In genomic region chr5:59139695-59140094, GRCh38 we compare ENCODE assay signal across 1 cellular context.
A peak's percentile ranks its signal among the peaks of the same experiment; 100 is the strongest.
TF ChIP-seq lines count a peak whose summit lies in the region.

No MANE protein-coding gene starts in this region.

TF ChIP-seq in GM12878, 131 proteins besides CTCF, POLR2A, EP300 and RAD21 (continued from another document and continues in another):
- no peak for TF ChIP-seq ZNF207 (IDR thresholded peaks at IDR 0.05; ENCODE audit: borderline replicate concordance)
- no peak for TF ChIP-seq CBX3 (IDR thresholded peaks at IDR 0.05; ENCODE audit: borderline replicate concordance, low read depth)
- no peak for TF ChIP-seq BCLAF1 (IDR thresholded peaks at IDR 0.05)
- no peak for TF ChIP-seq JUND (IDR thresholded peaks at IDR 0.05; ENCODE audit: low read depth, low read length)
- TF ChIP-seq IKZF1 (conservative IDR thresholded peaks at IDR 0.05), result 0 out of 2 replicates have a peak, but pooled peaks have one; percentile 44
- TF ChIP-seq FOXM1 (IDR thresholded peaks at IDR 0.05; ENCODE audit: low read depth, low read length), result peak; percentile 66
- TF ChIP-seq ESRRA (IDR thresholded peaks at IDR 0.05; ENCODE audit: low read length), result no peak
- no peak for TF ChIP-seq CEBPZ (IDR thresholded peaks at IDR 0.05; ENCODE audit: low read depth, low read length)
- no peak for TF ChIP-seq RB1 (IDR thresholded peaks at IDR 0.05; ENCODE audit: borderline replicate concordance)
- no peak for TF ChIP-seq E2F4 (IDR thresholded peaks at IDR 0.05; ENCODE audit: low read depth, low read length)
- no peak for TF ChIP-seq PML (IDR thresholded peaks at IDR 0.05; ENCODE audit: low read length)
- no peak for TF ChIP-seq IRF3 (IDR thresholded peaks at IDR 0.05)
- TF ChIP-seq TCF12 (IDR thresholded peaks at IDR 0.05; ENCODE audit: low read depth, low read length), result no peak
- TF ChIP-seq ZNF592 (IDR thresholded peaks at IDR 0.05), result no peak
- no peak for TF ChIP-seq EED (IDR thresholded peaks at IDR 0.05; ENCODE audit: low read depth)
- no peak for TF ChIP-seq NR2F1 (conservative IDR thresholded peaks at IDR 0.05)
- no peak for TF ChIP-seq FOS (IDR thresholded peaks at IDR 0.05; ENCODE audit: borderline replicate concordance, extremely low read depth, insufficient read length)
- TF ChIP-seq GABPA (IDR thresholded peaks at IDR 0.05; ENCODE audit: low read depth), result no peak
- TF ChIP-seq ASH2L (IDR thresholded peaks at IDR 0.05; ENCODE audit: borderline replicate concordance, low read depth), result no peak
- TF ChIP-seq GATAD2B (conservative IDR thresholded peaks at IDR 0.05; ENCODE audit: low read depth), result no peak
- no peak for TF ChIP-seq SUZ12 (IDR thresholded peaks at IDR 0.05; ENCODE audit: unreplicated experiment)
- 0 out of 2 replicates have a peak, but pooled peaks have one; percentile 28 for TF ChIP-seq CBX5 (IDR thresholded peaks at IDR 0.05; ENCODE audit: low read depth)
- no peak for TF ChIP-seq E4F1 (IDR thresholded peaks at IDR 0.05; ENCODE audit: borderline replicate concordance, partially characterized antibody)
- TF ChIP-seq YBX1 (IDR thresholded peaks at IDR 0.05), result no peak
- TF ChIP-seq MTA3 (IDR thresholded peaks at IDR 0.05; ENCODE audit: borderline replicate concordance, low read length), result no peak; the same call in 1 of the 2 replicates
- no peak for TF ChIP-seq HCFC1 (IDR thresholded peaks at IDR 0.05; ENCODE audit: low read length)
- TF ChIP-seq PKNOX1 (IDR thresholded peaks at IDR 0.05), result no peak
- TF ChIP-seq IKZF2 (IDR thresholded peaks at IDR 0.05), result peak in 1 of 2 experiments; percentile 28; a peak in 1 of 4 replicates
- no peak for TF ChIP-seq HSF1 (IDR thresholded peaks at IDR 0.05; ENCODE audit: low read depth, low read length)
- TF ChIP-seq BRCA1 (IDR thresholded peaks at IDR 0.05; ENCODE audit: low read depth, low read length), result no peak
- TF ChIP-seq MYB (IDR thresholded peaks at IDR 0.05; ENCODE audit: borderline replicate concordance, low read depth, low read length), result no peak
- no peak for TF ChIP-seq SRF (IDR thresholded peaks at IDR 0.05; ENCODE audit: low read depth in 2 of 2, low read length in 2 of 2)
- TF ChIP-seq ZZZ3 (IDR thresholded peaks at IDR 0.05; ENCODE audit: control insufficient read depth, insufficient read length, low read depth), result no peak
- peak; percentile 80 for TF ChIP-seq SPI1 (IDR thresholded peaks at IDR 0.05; ENCODE audit: borderline replicate concordance, insufficient read depth, low read depth, low read length)
- no peak for TF ChIP-seq TCF7 (IDR thresholded peaks at IDR 0.05; ENCODE audit: borderline replicate concordance)
- TF ChIP-seq PRDM15 (CRISPR knock-in tag; IDR thresholded peaks at IDR 0.05), result no peak
- TF ChIP-seq SMAD1 (IDR thresholded peaks at IDR 0.05; ENCODE audit: low read depth, partially characterized antibody), result no peak
- TF ChIP-seq NFIC (IDR thresholded peaks at IDR 0.05; ENCODE audit: low read depth, low read length), result peak; percentile 52; the same call in 1 of the 2 replicates
- no peak for TF ChIP-seq HDAC2 (IDR thresholded peaks at IDR 0.05)
- TF ChIP-seq ATF7 (IDR thresholded peaks at IDR 0.05; ENCODE audit: low read depth), result 0 out of 2 replicates have a peak, but pooled peaks have one; percentile 16
